Comparison of ENCODE assay signal across 15 cellular contexts in genomic region chr3:115165701-115166100, GRCh38. TPM values are rescaled to one million over a fixed set of nuclear protein-coding genes. Genes with fewer than 3 reads are reported as not detected.
DNase-seq lines count a peak whose midpoint lies in the region; ATAC-seq and TF ChIP-seq lines count a peak whose summit lies in the region.
"Had no signal": no experiment of that assay in that cellular context is flagged by ENCODE, and none has a peak within 500 bp of the region (broad histone marks: within the 10 kb centered on the region; RNA-seq: fewer than 3 reads in every experiment).

No MANE protein-coding gene starts in this region.

- DNase-seq in COLO829 (ENCODE audit: low spot score), result peak; percentile 68
- DNase-seq in HT1080 (ENCODE audit: low read depth), result peak; percentile 47
- no peak for DNase-seq in natural killer cell
- DNase-seq in OCI-LY7 (ENCODE audit: low spot score), result no peak
- DNase-seq in GM19240 (ENCODE audit: insufficient read length, low spot score), result no peak
- no peak for DNase-seq in vagina (ENCODE audit: extremely low spot score in 2 of 2)
- DNase-seq: activated naive CD4-positive, alpha-beta T cell treated with anti-CD3 and anti-CD28 coated beads, Interleukin-2, amount 50 U/mL, for 16 hours; DMS79 treated with DMSO at 0.1 percent for 48 hours; NCI-H2029 treated with DMSO at 0.1 percent for 48 hours; NCI-H524; trophoblast cell had no signal

- H3K4me1 ChIP-seq in OCI-LY7 (ENCODE audit: insufficient read depth, low read length, poor library complexity, severe bottlenecking), result no peaks in the 10 kb centered on the region
- no peaks in the 10 kb centered on the region for H3K4me1 ChIP-seq in vagina

- H3K9me3 ChIP-seq in OCI-LY7 (ENCODE audit: low read length) (no peaks in the 10 kb centered on the region), vagina (no peaks in the 10 kb centered on the region)
- H3K9me3 ChIP-seq: BLaER1 treated with 17β-estradiol and CSF1 and Interleukin-3, amounts not matched to agents 10 nM and 100 nM had no signal

- H3K27ac Mint-ChIP-seq in activated naive CD8-positive, alpha-beta T cell, result peak overlapping the region; percentile 62
- H3K27ac Mint-ChIP-seq in natural killer cell, result peak overlapping the region; percentile 72 to 85

- CTCF ChIA-PET in OCI-LY7 (lab: Charles Lee; ENCODE audit: unreplicated experiment), result no interaction called here

- H3K36me3 ChIP-seq in OCI-LY7 (ENCODE audit: insufficient read depth, low read length), result no peaks in the 10 kb centered on the region
- H3K36me3 ChIP-seq in vagina, result no peaks in the 10 kb centered on the region
- H3K36me3 ChIP-seq: BLaER1 treated with 17β-estradiol and CSF1 and Interleukin-3, amounts not matched to agents 10 nM and 100 nM had no signal

- POLR2A ChIA-PET in OCI-LY7 (lab: Charles Lee), result interaction anchor here (0.6 to 0.7 kb wide), 2 partner anchors 54 to 1561 kb away, joined by 3 to 7 read pairs; no protein-coding TSS in a partner anchor

- no peak for TF ChIP-seq POLR2A in vagina (IDR thresholded peaks at IDR 0.05)

- intact Hi-C loops in natural killer cell (cut with micrococcal nuclease), result loop anchor here (1.0 to 5.0 kb wide), 2 partner anchors 19 to 123 kb away; no protein-coding TSS in a partner anchor
- intact Hi-C loops in OCI-LY7 (cut with micrococcal nuclease; ENCODE audit: unreplicated experiment), result no loop called here
- intact Hi-C loops in vagina (cut with DNase I), result no loop called here

- no peak overlapping the region for H2AFZ ChIP-seq in OCI-LY7 (ENCODE audit: low read length)

- H3K4me3 ChIP-seq in OCI-LY7 (ENCODE audit: low read depth, low read length, poor library complexity, severe bottlenecking) (no peak overlapping the region), vagina (no peak overlapping the region)
- H3K4me3 ChIP-seq: BLaER1 treated with 17β-estradiol and CSF1 and Interleukin-3, amounts not matched to agents 10 nM and 100 nM; smooth muscle cell had no signal

- no peaks in the 10 kb centered on the region for H3K27me3 Mint-ChIP-seq in activated naive CD8-positive, alpha-beta T cell
- H3K27me3 Mint-ChIP-seq in natural killer cell (ENCODE audit: low read depth in 2 of 2), result peaks cover 0 to under 1% of the 10 kb centered on the region in 2 donors
- H3K27me3 Mint-ChIP-seq: IgD-negative memory B cell had no signal

- peaks cover 30% of the 10 kb centered on the region for H3K4me1 Mint-ChIP-seq in activated naive CD8-positive, alpha-beta T cell (ENCODE audit: low read depth)
- H3K4me1 Mint-ChIP-seq in natural killer cell, result peaks cover 28 to 29% of the 10 kb centered on the region in 2 donors

- no peaks in the 10 kb centered on the region for H3K79me2 ChIP-seq in OCI-LY7 (ENCODE audit: insufficient read depth, low read depth, low read length)

- no peak overlapping the region for H3K4me2 ChIP-seq in OCI-LY7 (ENCODE audit: low read length)
- H3K4me2 ChIP-seq: BLaER1 treated with 17β-estradiol and CSF1 and Interleukin-3, amounts not matched to agents 10 nM and 100 nM; smooth muscle cell had no signal

- H3K27ac ChIP-seq in OCI-LY7 (ENCODE audit: low read depth, low read length, poor library complexity, severe bottlenecking) (no peak overlapping the region), vagina (no peak overlapping the region)
- H3K27ac ChIP-seq: BLaER1 treated with 17β-estradiol and CSF1 and Interleukin-3, amounts not matched to agents 10 nM and 100 nM had no signal

- no TSS peak for BruUV-seq in OCI-LY7 (replicated peaks; lab: Mats Ljungman, UMichigan)

- peak; percentile 62 to 67 (median 62) for ATAC-seq in natural killer cell

- TF ChIP-seq CTCF in natural killer cell (IDR thresholded peaks at IDR 0.05), result no peak
- TF ChIP-seq CTCF in OCI-LY7 (conservative IDR thresholded peaks at IDR 0.05; ENCODE audit: low read length), result no peak
- no peak for TF ChIP-seq CTCF in vagina (IDR thresholded peaks at IDR 0.05)

- H3K27me3 ChIP-seq in vagina, result no peaks in the 10 kb centered on the region
- H3K27me3 ChIP-seq: BLaER1 treated with 17β-estradiol and CSF1 and Interleukin-3, amounts not matched to agents 10 nM and 100 nM had no signal

- H4K20me1 ChIP-seq in OCI-LY7 (ENCODE audit: insufficient read depth, low read length), result no peaks in the 10 kb centered on the region
- H4K20me1 ChIP-seq: BLaER1 treated with 17β-estradiol and CSF1 and Interleukin-3, amounts not matched to agents 10 nM and 100 nM had no signal

- peak overlapping the region; percentile 31 for H3K4me3 Mint-ChIP-seq in activated naive CD8-positive, alpha-beta T cell
- H3K4me3 Mint-ChIP-seq in natural killer cell, result no peak overlapping the region

- H3K9me3 Mint-ChIP-seq in activated naive CD8-positive, alpha-beta T cell (ENCODE audit: low read depth), result no peaks in the 10 kb centered on the region
- H3K9me3 Mint-ChIP-seq in natural killer cell, result no peaks in the 10 kb centered on the region

- H3K36me3 Mint-ChIP-seq in activated naive CD8-positive, alpha-beta T cell, result peaks cover 3% of the 10 kb centered on the region
- no peaks in the 10 kb centered on the region for H3K36me3 Mint-ChIP-seq in natural killer cell

- H3K9me2 ChIP-seq in OCI-LY7 (ENCODE audit: insufficient read depth, low read length), result no peaks in the 10 kb centered on the region

RNA-seq across cellular contexts. Expression of gene ZBTB20, which starts 18.6 kb away (rescaled TPM):
- total RNA-seq in HT1080 (2014; rRNA removed; shearing (Covaris generic)), result 6.0 and 6.4 TPM in 2 replicates
- polyA plus RNA-seq in HT1080 (2015; cell fraction: cytosol; rRNA removed), result 0.30 and 0.86 TPM in 2 replicates
- polyA plus RNA-seq in HT1080 (2015; cell fraction: nucleus; rRNA removed), result 0.51 and 1.1 TPM in 2 replicates
- total RNA-seq in natural killer cell, result 10 to 100 TPM; 52.7 to 58.3 (median 55.9) TPM
- total RNA-seq in OCI-LY7 (2014; rRNA removed; shearing (Covaris generic)), result 2.7 and 5.5 TPM in 2 replicates
- 11.5 and 11.8 TPM in 2 replicates for total RNA-seq in OCI-LY7 (2022)
- 64.8 TPM for total RNA-seq in vagina

Comparison
In these comparisons a context has a peak if more than half of its experiments do, and no peak if none do; other contexts are left out.
1. DNase-seq: peak in COLO829 (single experiment) and HT1080 (single experiment); none in natural killer cell (single experiment), OCI-LY7 (single experiment), GM19240 (single experiment) and vagina (0 of 2).